Comparison of ENCODE assay signal across 8 cellular contexts in genomic region chr10:59905735-59906416, GRCh38. TPM values are rescaled to one million over a fixed set of nuclear protein-coding genes. Genes with fewer than 3 reads are reported as not detected.
DNase-seq lines count a peak whose midpoint lies in the region; ATAC-seq and TF ChIP-seq lines count a peak whose summit lies in the region.

No MANE protein-coding gene starts in this region.

- under 1% methylated on average over 56 of the region's 56 CpGs for WGBS in right cardiac atrium

- peak overlapping the region; percentile 92 for H3K9ac ChIP-seq in skeletal muscle satellite cell (ENCODE audit: low read depth, low read length)

- H3K36me3 Mint-ChIP-seq in CD8-positive, alpha-beta memory T cell, result peaks cover 0 to 18% (median 0%) of the 10 kb centered on the region in 3 donors
- H3K36me3 Mint-ChIP-seq in activated naive CD4-positive, alpha-beta T cell treated with anti-CD3 and anti-CD28 coated beads, Interleukin-2, amount 50 U/mL, for 24 hours, result peaks cover 8% of the 10 kb centered on the region

- POLR2A ChIA-PET in CD8-positive, alpha-beta memory T cell (lab: Charles Lee), result interaction anchor here (1.2 to 1.6 kb wide), 3 partner anchors 13 to 33 kb away, joined by 3 to 5 read pairs (median 4); no protein-coding TSS in a partner anchor

- H3K9me3 Mint-ChIP-seq in CD8-positive, alpha-beta memory T cell, result no peaks in the 10 kb centered on the region
- H3K9me3 Mint-ChIP-seq in activated naive CD4-positive, alpha-beta T cell treated with anti-CD3 and anti-CD28 coated beads, Interleukin-2, amount 50 U/mL, for 24 hours, result no peaks in the 10 kb centered on the region

- peaks cover 39% of the 10 kb centered on the region for H3K4me1 ChIP-seq in CD8-positive, alpha-beta memory T cell (ENCODE audit: insufficient read depth, low read length)
- H3K4me1 ChIP-seq in right cardiac atrium (ENCODE audit: control insufficient read depth, insufficient read depth, low read length) (peaks cover 2% of the 10 kb centered on the region), skeletal muscle satellite cell (ENCODE audit: control insufficient read depth, insufficient read depth, low read length) (peaks cover 38% of the 10 kb centered on the region)

- CTCF ChIA-PET in CD8-positive, alpha-beta memory T cell (lab: Charles Lee), result interaction anchor here (0.8 to 2.0 kb wide), 18 partner anchors 8 to 1637 kb away, joined by 3 to 10 read pairs (median 4); partner anchors contain the start of gene CISD1

- H3K4me3 Mint-ChIP-seq in CD8-positive, alpha-beta memory T cell, result peak overlapping the region; percentile 95 to 97 (median 96)
- peak overlapping the region; percentile 95 for H3K4me3 Mint-ChIP-seq in activated naive CD4-positive, alpha-beta T cell treated with anti-CD3 and anti-CD28 coated beads, Interleukin-2, amount 50 U/mL, for 24 hours

- peak overlapping the region; percentile 87 for H3K4me2 ChIP-seq in skeletal muscle satellite cell (ENCODE audit: low read length)

- H3K4me3 ChIP-seq in CD8-positive, alpha-beta memory T cell (ENCODE audit: low read length), result peak overlapping the region; percentile 71
- peak overlapping the region; percentile 99 for H3K4me3 ChIP-seq in HL-60 (replicated peaks; ENCODE audit: insufficient read depth, low read length)
- peak overlapping the region; percentile 90 for H3K4me3 ChIP-seq in right cardiac atrium (ENCODE audit: low read length)
- peak overlapping the region; percentile 97 for H3K4me3 ChIP-seq in skeletal muscle satellite cell (ENCODE audit: low read length)

- no peaks in the 10 kb centered on the region for H3K27me3 Mint-ChIP-seq in CD8-positive, alpha-beta memory T cell
- H3K27me3 Mint-ChIP-seq in activated naive CD4-positive, alpha-beta T cell treated with anti-CD3 and anti-CD28 coated beads, Interleukin-2, amount 50 U/mL, for 24 hours, result no peaks in the 10 kb centered on the region

- peak overlapping the region in 7 of 8 donors; percentile 60 to 97 (median 94) for H3K27ac Mint-ChIP-seq in CD8-positive, alpha-beta memory T cell
- peak overlapping the region; percentile 97 for H3K27ac Mint-ChIP-seq in activated naive CD4-positive, alpha-beta T cell treated with anti-CD3 and anti-CD28 coated beads, Interleukin-2, amount 50 U/mL, for 24 hours

- no peak for TF ChIP-seq CTCF in HL-60 (IDR thresholded peaks at IDR 0.05; ENCODE audit: insufficient read depth, low read length)

- intact Hi-C loops in right cardiac atrium (cut with DNase I), result loop anchor here in 2 of 4 donors (10.0 kb wide), 2 partner anchors 51 to 281 kb away; no protein-coding TSS in a partner anchor

- H3K4me1 Mint-ChIP-seq in CD8-positive, alpha-beta memory T cell, result peaks cover 63 to 73% (median 67%) of the 10 kb centered on the region in 3 donors
- peaks cover 67% of the 10 kb centered on the region for H3K4me1 Mint-ChIP-seq in activated naive CD4-positive, alpha-beta T cell treated with anti-CD3 and anti-CD28 coated beads, Interleukin-2, amount 50 U/mL, for 24 hours

- no peaks in the 10 kb centered on the region for H3K9me3 ChIP-seq in CD8-positive, alpha-beta memory T cell (ENCODE audit: low read length)
- no peaks in the 10 kb centered on the region for H3K9me3 ChIP-seq in right cardiac atrium (ENCODE audit: control insufficient read depth, low read length)
- H3K9me3 ChIP-seq in skeletal muscle satellite cell (replicated peaks; ENCODE audit: low read length), result no peaks in the 10 kb centered on the region

- H3K27me3 ChIP-seq in CD8-positive, alpha-beta memory T cell (ENCODE audit: insufficient read depth, low read length, poor library complexity, severe bottlenecking), result no peaks in the 10 kb centered on the region
- H3K27me3 ChIP-seq in HL-60 (ENCODE audit: insufficient read depth, poor library complexity, severe bottlenecking) (no peaks in the 10 kb centered on the region), right cardiac atrium (ENCODE audit: control insufficient read depth, insufficient read depth) (no peaks in the 10 kb centered on the region), skeletal muscle satellite cell (ENCODE audit: control insufficient read depth, insufficient read depth, low read length) (no peaks in the 10 kb centered on the region)

- H3K27ac ChIP-seq in CD8-positive, alpha-beta memory T cell (ENCODE audit: low read depth, low read length), result peak overlapping the region; percentile 76
- H3K27ac ChIP-seq in HL-60 (replicated peaks) (peak overlapping the region; percentile 87), right cardiac atrium (ENCODE audit: low read length) (peak overlapping the region; percentile 84)

- ATAC-seq in right cardiac atrium, result peak; percentile 5 to 10
- no peak for ATAC-seq in GM19455 (IDR thresholded peaks at IDR 0.05; ENCODE audit: unreplicated experiment)
- no peak for ATAC-seq in HG03196 (IDR thresholded peaks at IDR 0.05; ENCODE audit: unreplicated experiment)

- no peaks in the 10 kb centered on the region for H3K36me3 ChIP-seq in CD8-positive, alpha-beta memory T cell (ENCODE audit: insufficient read depth, low read length)
- H3K36me3 ChIP-seq in skeletal muscle satellite cell (ENCODE audit: insufficient read depth, low read length), result peaks cover 3% of the 10 kb centered on the region

- DNase-seq in CD8-positive, alpha-beta memory T cell, result peak in 1 of 5 donors; percentile 49
- DNase-seq in HL-60 (ENCODE audit: low read depth in 1 of 2, low spot score in 1 of 2), result no peak
- DNase-seq in right cardiac atrium, result peak; percentile 30 to 67 (median 56)
- DNase-seq in pons (ENCODE audit: low spot score), result no peak

RNA-seq across cellular contexts. Expression of gene CCDC6, which starts 0.5 kb away (rescaled TPM):
- total RNA-seq in CD8-positive, alpha-beta memory T cell, result 10 to 100 TPM; 52.0 to 53.0 TPM
- 4.9 TPM for polyA plus RNA-seq in CD8-positive, alpha-beta memory T cell
- total RNA-seq in right cardiac atrium, result 10 to 100 TPM; 21.3 to 28.1 (median 23.8) TPM
- 8.3 TPM for polyA plus RNA-seq in right cardiac atrium
- total RNA-seq in skeletal muscle satellite cell (2012; rRNA removed), result 30.4 and 37.8 TPM in 2 replicates

Comparison
In these comparisons a context has a peak if more than half of its experiments do, and no peak if none do; other contexts are left out.
1. DNase-seq: peak in right cardiac atrium (3 of 3); none in HL-60 (0 of 2) and pons (single experiment).
2. ATAC-seq: peak in right cardiac atrium (2 of 2); none in GM19455 (single experiment) and HG03196 (single experiment).
3. Peak in every context shown above with its lines, with median percentiles within 50 percentile points of each other: H3K27ac ChIP-seq and H3K4me3 ChIP-seq.